20 cellular contexts compared by ENCODE assay signal in genomic region chrX:122269243-122269781, GRCh38.
"Had no signal": no experiment of that assay in that cellular context is flagged by ENCODE, and none has a peak within 500 bp of the region (broad histone marks: within the 10 kb centered on the region; RNA-seq: fewer than 3 reads in every experiment).

No MANE protein-coding gene starts in this region.

- H3K4me1 ChIP-seq: tibial nerve, vagina had no signal

- H3K9me3 ChIP-seq: mucosa of descending colon, tibial nerve, vagina had no signal

- H3K4me3 ChIP-seq: hepatocyte, mucosa of descending colon, skin epidermis, tibial nerve, vagina had no signal

- H3K27me3 ChIP-seq: hepatocyte, tibial nerve, vagina had no signal

- H3K36me3 ChIP-seq: tibial nerve, vagina had no signal

- ATAC-seq: activated naive CD4-positive, alpha-beta T cell treated with anti-CD3 and anti-CD28 coated beads, Interleukin-2, amount 50 U/mL, for 72 hours; activated T-cell treated with anti-CD3 and anti-CD28 coated beads, Interleukin-2, amount 50 U/mL, for 72 hours; left ventricle myocardium superior; mucosa of descending colon; naive thymus-derived CD4-positive, alpha-beta T cell had no signal

- H3K27ac ChIP-seq: hepatocyte, skin epidermis, tibial nerve, vagina had no signal

- DNase-seq: activated CD4-positive, alpha-beta T cell treated with anti-CD3 and anti-CD28 coated beads, Interleukin-2, amount 10 ng/mL, durations not matched to agents 7 days and 5 days; activated CD8-positive, alpha-beta memory T cell treated with anti-CD3 and anti-CD28 coated beads, Interleukin-2, amount 50 U/mL, for 48 hours; activated gamma-delta T cell; activated T-cell treated with anti-CD3 and anti-CD28 coated beads, Interleukin-2, amount 50 U/mL, for 72 hours; amygdala; cortex of kidney; effector memory CD4-positive, alpha-beta T cell; left ventricle myocardium superior; mucosa of descending colon; naive thymus-derived CD4-positive, alpha-beta T cell; posterior cingulate gyrus; stimulated activated CD4-positive, alpha-beta T cell treated with anti-CD3 and anti-CD28 coated beads, Interleukin-4, amount 100 ng/mL, for 24 hours; stimulated activated naive CD4-positive, alpha-beta T cell treated with Interleukin-2 at 50 U/mL for 16 hours; substantia nigra; T-helper 9 cell had no signal
